ENCODE assay signal across 10 cellular contexts in the genomic region with DNA sequence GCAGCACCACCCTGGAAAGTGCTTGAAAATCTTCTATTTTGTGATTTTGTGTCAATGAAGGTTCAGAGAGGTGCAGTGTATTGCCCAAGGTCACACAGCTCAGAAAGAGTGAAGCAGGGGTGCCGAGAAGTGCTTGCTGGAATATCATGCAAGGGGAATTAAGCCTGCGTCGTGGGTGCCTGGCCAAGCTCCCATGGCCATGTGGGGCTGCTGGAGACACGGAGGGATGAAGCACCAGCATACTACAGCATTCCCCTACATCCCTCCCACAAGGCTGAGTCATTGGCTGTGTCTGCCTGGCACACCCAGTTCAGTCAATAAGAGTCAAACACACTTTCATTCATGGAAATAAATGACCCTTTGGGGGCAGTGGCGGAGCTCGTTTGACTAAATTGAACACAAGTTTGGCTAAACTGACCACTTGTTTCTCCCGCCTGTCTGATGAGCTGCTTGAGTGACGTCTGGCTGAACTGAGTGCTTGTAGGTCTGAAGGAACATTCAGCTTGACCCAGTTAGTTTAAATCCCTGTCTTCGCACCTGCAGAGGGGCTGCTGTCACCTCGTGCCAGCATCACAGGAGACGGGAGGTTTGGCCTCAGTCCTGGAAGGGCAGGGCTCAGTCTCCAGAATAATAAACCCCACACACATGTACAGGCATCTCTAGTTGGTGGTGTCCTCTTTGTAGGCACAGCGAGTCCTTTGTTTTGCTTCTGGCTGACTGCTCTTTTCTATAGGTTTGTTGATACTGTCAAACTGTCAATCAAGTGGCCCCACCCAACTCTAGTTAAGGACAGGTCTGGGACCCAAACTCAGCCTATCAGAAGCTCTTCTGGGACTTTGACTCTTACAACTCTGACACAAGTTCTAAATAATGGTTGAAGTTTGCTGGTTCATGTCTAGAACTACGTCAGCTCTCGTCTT. TPM values are rescaled to one million over a fixed set of nuclear protein-coding genes. Genes with fewer than 3 reads are reported as not detected.
DNase-seq lines count a peak whose midpoint lies in the region; TF ChIP-seq lines count a peak whose summit lies in the region.
"Had no signal": no experiment of that assay in that cellular context is flagged by ENCODE, and none has a peak within 500 bp of the region (broad histone marks: within the 10 kb centered on the region; RNA-seq: fewer than 3 reads in every experiment).

No MANE protein-coding gene starts in this region.

- H3K4me1 Mint-ChIP-seq in neural progenitor cell, result peaks cover 53% of the 10 kb centered on the region

- no peak overlapping the region for H3K4me3 Mint-ChIP-seq in neural progenitor cell

- no peaks in the 10 kb centered on the region for H3K9me3 Mint-ChIP-seq in neural progenitor cell

- peak overlapping the region; percentile 59 for H3K27ac Mint-ChIP-seq in neural progenitor cell

- in situ Hi-C loops in Caki2 (cut with HindIII; ENCODE audit: low pct_unique_long_range_greater_than_20kb, low sequenced_read_pairs), result no loop called here

- H2AFZ ChIP-seq in neural progenitor cell (replicated peaks), result no peak overlapping the region

- no peak overlapping the region for H3K4me3 ChIP-seq in epithelial cell of esophagus (ENCODE audit: low read length)
- H3K4me3 ChIP-seq in neural progenitor cell, result no peak overlapping the region
- H3K4me3 ChIP-seq: skin epidermis had no signal

- no peaks in the 10 kb centered on the region for H3K79me2 ChIP-seq in neural progenitor cell (ENCODE audit: low read depth)

- H3K9ac ChIP-seq in neural progenitor cell, result no peak overlapping the region

- H3F3A ChIP-seq in neural progenitor cell (ENCODE audit: low read depth), result no peaks in the 10 kb centered on the region

- peaks cover 8% of the 10 kb centered on the region for H3K27me3 Mint-ChIP-seq in neural progenitor cell (ENCODE audit: insufficient read depth, low read depth)

- no peak overlapping the region for H3K4me2 ChIP-seq in neural progenitor cell

- DNase-seq in Caki2 (ENCODE audit: low read depth) (peak; percentile 79), NCI-H226 (peak; percentile 93), epithelial cell of esophagus (ENCODE audit: low read depth) (peak; percentile 89), neural progenitor cell (ENCODE audit: low spot score) (peak; percentile 55), GM19240 (ENCODE audit: insufficient read length, low spot score) (no peak), SK-N-DZ (ENCODE audit: low spot score) (no peak), NCI-H1436 treated with DMSO at 0.1 percent for 48 hours (lab: John Stamatoyannopoulos, UW) (no peak)
- no peak for DNase-seq in effector CD4-positive, alpha-beta T cell
- DNase-seq: glutamatergic neuron had no signal

- TF ChIP-seq CTCF in epithelial cell of esophagus (IDR thresholded peaks at IDR 0.05; ENCODE audit: insufficient read depth, low read depth, low read length, missing control alignments) (no peak), neural progenitor cell (IDR thresholded peaks at IDR 0.05) (no peak)

- H3K27ac ChIP-seq in neural progenitor cell, result no peak overlapping the region
- H3K27ac ChIP-seq: skin epidermis had no signal

- H3K27me3 ChIP-seq in neural progenitor cell, result no peaks in the 10 kb centered on the region

- H3K4me1 ChIP-seq in neural progenitor cell, result peaks cover 20% of the 10 kb centered on the region

- no peaks in the 10 kb centered on the region for H3K36me3 ChIP-seq in neural progenitor cell

- H3K36me3 Mint-ChIP-seq in neural progenitor cell, result no peaks in the 10 kb centered on the region

- H4K20me1 ChIP-seq in neural progenitor cell (ENCODE audit: low read depth), result no peaks in the 10 kb centered on the region

- H3K9me3 ChIP-seq in neural progenitor cell (ENCODE audit: low read depth), result no peaks in the 10 kb centered on the region

RNA-seq across cellular contexts. Expression of gene TGM2, which starts 8.4 kb away (rescaled TPM):
- 144 and 178 TPM in 2 replicates for total RNA-seq in Caki2 (2014; rRNA removed; shearing (Covaris generic); ENCODE audit: low replicate concordance)
- 0.22 and 0.28 TPM in 2 replicates for total RNA-seq in neural progenitor cell (ENCODE audit: low replicate concordance)
- polyA plus RNA-seq in SK-N-DZ (2014; cell fraction: cytosol; rRNA removed), result 0.56 and 0.81 TPM in 2 replicates
- polyA plus RNA-seq in SK-N-DZ (2014; cell fraction: nucleus; rRNA removed), result 0.08 and 0.23 TPM in 2 replicates

Comparison
In these comparisons a context has a peak if more than half of its experiments do, and no peak if none do; other contexts are left out.
1. DNase-seq: peak in Caki2 (single experiment), NCI-H226 (single experiment), epithelial cell of esophagus (single experiment) and neural progenitor cell (single experiment); none in GM19240 (single experiment), SK-N-DZ (single experiment), NCI-H1436 treated with DMSO at 0.1 percent for 48 hours (single experiment) and effector CD4-positive, alpha-beta T cell (single experiment).
2. RNA of gene TGM2, which starts 8.4 kb away (total RNA-seq): 144 to 178 TPM in Caki2; 0.22 to 0.28 TPM in neural progenitor cell; every median in the first group is over 100 times any median in the second.